8 cellular contexts compared by ENCODE assay signal in the genomic region with DNA sequence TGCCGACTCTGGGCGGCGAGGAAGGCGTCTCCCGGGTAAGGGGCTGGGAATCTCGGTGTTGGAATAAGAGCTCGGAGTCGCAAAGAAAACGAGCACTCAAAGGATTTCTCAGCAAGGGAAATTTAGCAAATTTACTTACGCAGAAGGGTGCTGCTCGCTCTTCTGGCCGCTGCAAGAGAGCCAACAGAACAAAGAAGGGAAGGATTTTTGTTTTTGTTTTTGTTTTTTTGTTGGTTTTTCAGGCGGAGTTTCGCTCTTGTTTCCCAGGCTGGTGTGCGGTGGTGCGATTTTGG. TPM values are rescaled to one million over a fixed set of nuclear protein-coding genes. Genes with fewer than 3 reads are reported as not detected.
DNase-seq lines count a peak whose midpoint lies in the region; ATAC-seq and TF ChIP-seq lines count a peak whose summit lies in the region.

No MANE protein-coding gene starts in this region.

- WGBS in sigmoid colon, 2 donors = 1% methylated on average over 16 of the region's 16 CpGs

- no peak for TF ChIP-seq POLR2A in sigmoid colon (IDR thresholded peaks at IDR 0.05)

- no peak for ATAC-seq in GM21723 (IDR thresholded peaks at IDR 0.05; ENCODE audit: unreplicated experiment)

- intact Hi-C loops in sigmoid colon (cut with DNase I) = loop anchor here (2.0 to 5.0 kb wide), 2 partner anchors 89 to 114 kb away; a partner anchor contains a TSS

- TF ChIP-seq EP300 in sigmoid colon (IDR thresholded peaks at IDR 0.05) = no peak

- no peaks in the 10 kb centered on the region for H3K27me3 ChIP-seq in sigmoid colon

- H3K36me3 ChIP-seq in sigmoid colon = peaks cover 0 to 6% (median 0%) of the 10 kb centered on the region in 4 donors

- no peak for TF ChIP-seq CTCF in GM12865 (IDR thresholded peaks at IDR 0.05; ENCODE audit: insufficient read depth, low read depth, low read length, missing control alignments)
- no peak for TF ChIP-seq CTCF in VCaP (conservative IDR thresholded peaks at IDR 0.05)
- no peak for TF ChIP-seq CTCF in fibroblast of villous mesenchyme (IDR thresholded peaks at IDR 0.05; ENCODE audit: insufficient read depth, low read depth, low read length)
- TF ChIP-seq CTCF in sigmoid colon (IDR thresholded peaks at IDR 0.05) = no peak

- H3K4me1 ChIP-seq in sigmoid colon = peaks cover 0 to 41% (median 33%) of the 10 kb centered on the region in 4 donors

- DNase-seq in GM12865 (ENCODE audit: low read depth) = no peak
- no peak for DNase-seq in fibroblast of villous mesenchyme (ENCODE audit: low read depth)
- DNase-seq in sigmoid colon = no peak
- DNase-seq in AML-193 (lab: John Stamatoyannopoulos, UW) = no peak
- DNase-seq in OCI-M2 (lab: John Stamatoyannopoulos, UW; ENCODE audit: unreplicated experiment) = no peak
- no peak for DNase-seq in stimulated activated naive CD4-positive, alpha-beta T cell treated with Interleukin-2 at 50 U/mL for 16 hours (lab: John Stamatoyannopoulos, UW)

- peak overlapping the region; percentile 91 for H3K4me3 ChIP-seq in GM12865 (ENCODE audit: low read depth, low read length)
- H3K4me3 ChIP-seq in fibroblast of villous mesenchyme (ENCODE audit: low read depth, low read length) = peak overlapping the region; percentile 98
- peak overlapping the region; percentile 72 to 97 (median 88) for H3K4me3 ChIP-seq in sigmoid colon

- H3K27ac ChIP-seq in VCaP (peak overlapping the region; percentile 87), sigmoid colon (peak overlapping the region; percentile 87 to 91 (median 90))

- H3K9me3 ChIP-seq in sigmoid colon = no peaks in the 10 kb centered on the region

RNA-seq across cellular contexts. Expression of a gene that starts 0.3 kb away (rescaled TPM):
- total RNA-seq in fibroblast of villous mesenchyme = 30.7 and 32.2 TPM in 2 replicates
- 10 to 100 TPM; 42.0 to 49.6 (median 47.2) TPM for total RNA-seq in sigmoid colon
- 10 to 100 TPM; 25.8 to 52.7 (median 28.7) TPM for polyA plus RNA-seq in sigmoid colon

RNA-seq across cellular contexts. Expression of a gene that starts 30.7 kb away (rescaled TPM):
- total RNA-seq in fibroblast of villous mesenchyme = under 0.01 TPM in 2 replicates
- total RNA-seq in sigmoid colon = 1 to 10 TPM in 1 of 4 donors, under 1 TPM in 1, not detected in 2; 0.36 to 1.1 TPM
- 1 to 10 TPM in 2 of 3 donors, under 1 TPM in 1; 0.46 to 4.8 (median 1.0) TPM for polyA plus RNA-seq in sigmoid colon

RNA-seq across cellular contexts. Expression of a gene that starts 52.6 kb away (rescaled TPM):
- total RNA-seq in fibroblast of villous mesenchyme (under 0.01 and 0.32 TPM in 2 replicates), sigmoid colon (under 1 TPM in 1 of 4 donors, not detected in 3; 0.28 TPM)
- polyA plus RNA-seq in sigmoid colon = under 1 TPM in 2 of 3 donors, not detected in 1; 0.87 to 0.92 TPM
